ENCODE assay signal across 20 cellular contexts in genomic region chr18:43978174-43978573, GRCh38.
"Had no signal": no experiment of that assay in that cellular context is flagged by ENCODE, and none has a peak within 500 bp of the region (broad histone marks: within the 10 kb centered on the region; RNA-seq: fewer than 3 reads in every experiment).

No MANE protein-coding gene starts in this region.

- H3K27ac ChIP-seq: coronary artery, dorsolateral prefrontal cortex, esophagus muscularis mucosa, foreskin keratinocyte, gastroesophageal sphincter, heart left ventricle, left lung, lower lobe of right lung had no signal

- ATAC-seq: foreskin keratinocyte, gastroesophageal sphincter, heart left ventricle, left cardiac atrium, left lung, left ventricle myocardium superior, lower lobe of right lung, mucosa of descending colon had no signal

- H3K4me3 ChIP-seq: coronary artery, dorsolateral prefrontal cortex, esophagus muscularis mucosa, gastroesophageal sphincter, heart left ventricle, left lung, lower lobe of right lung, mucosa of descending colon had no signal

- H3K36me3 ChIP-seq: esophagus muscularis mucosa, gastroesophageal sphincter, heart left ventricle, left lung, lower lobe of right lung had no signal

- H3K27me3 ChIP-seq: esophagus muscularis mucosa, foreskin keratinocyte, gastroesophageal sphincter, heart left ventricle, left lung had no signal

- DNase-seq: dermis blood vessel endothelial cell; dorsolateral prefrontal cortex; effector CD4-positive, alpha-beta T cell; effector memory CD4-positive, alpha-beta T cell; foreskin keratinocyte; heart left ventricle; hippocampal formation; left cardiac atrium; left lung; left ventricle myocardium superior; lower lobe of right lung; mucosa of descending colon; naive B cell had no signal

- FAIRE-seq: endothelial cell of umbilical vein, frontal cortex, islet of Langerhans, keratinocyte had no signal

- H3K4me1 ChIP-seq: foreskin keratinocyte, left lung, lower lobe of right lung had no signal

- H3K9me3 ChIP-seq: esophagus muscularis mucosa, gastroesophageal sphincter, heart left ventricle, left lung, lower lobe of right lung, mucosa of descending colon had no signal
